7 cellular contexts compared by ENCODE assay signal in genomic region chr6:33533163-33533869, GRCh38. TPM values are rescaled to one million over a fixed set of nuclear protein-coding genes. Genes with fewer than 3 reads are reported as not detected.
DNase-seq lines count a peak whose midpoint lies in the region; ATAC-seq lines count a peak whose summit lies in the region.
"Not testable (repeated sequence)": the region's sequence is repeated elsewhere in the genome, so short reads cannot be mapped to it uniquely, and the experiment has no call there.

No MANE protein-coding gene starts in this region.

- CTCF ChIA-PET in T-cell (lab: Charles Lee), result interaction anchor here in 1 of 2 donors (1.0 to 1.6 kb wide), 4 partner anchors 29 to 103 kb away, joined by 3 to 8 read pairs (median 4); no protein-coding TSS in a partner anchor
- CTCF ChIA-PET in activated CD4-positive, alpha-beta T cell treated with anti-CD3 and anti-CD28 coated beads, Interleukin-2, amount 10 ng/mL, durations not matched to agents 7 days and 5 days (lab: Charles Lee), result interaction anchor here (0.8 to 1.5 kb wide), 5 partner anchors 11 to 103 kb away, joined by 3 to 5 read pairs (median 4); no protein-coding TSS in a partner anchor

- H3K27me3 Mint-ChIP-seq in T-cell; activated CD4-positive, alpha-beta T cell treated with anti-CD3 and anti-CD28 coated beads, Interleukin-2, amount 10 ng/mL, durations not matched to agents 7 days and 5 days; immature natural killer cell (ENCODE audit: low read depth in 3 of 3): not testable (repeated sequence)

- H3K4me1 Mint-ChIP-seq in T-cell (peaks cover 18 to 34% (median 22%) of the 10 kb centered on the region in 3 donors), immature natural killer cell (peaks cover 18 to 24% of the 10 kb centered on the region in 2 donors)
- H3K4me1 Mint-ChIP-seq in activated CD4-positive, alpha-beta T cell treated with anti-CD3 and anti-CD28 coated beads, Interleukin-2, amount 10 ng/mL, durations not matched to agents 7 days and 5 days, result peaks cover 19% of the 10 kb centered on the region

- ATAC-seq in T-cell (replicated peaks in 1 of 4), result peak; percentile 82 to 87 (median 84)

- H3K36me3 Mint-ChIP-seq in T-cell; activated CD4-positive, alpha-beta T cell treated with anti-CD3 and anti-CD28 coated beads, Interleukin-2, amount 10 ng/mL, durations not matched to agents 7 days and 5 days (ENCODE audit: low read depth); immature natural killer cell: not testable (repeated sequence)

- peak overlapping the region; percentile 68 to 77 (median 70) for H3K4me3 Mint-ChIP-seq in T-cell
- H3K4me3 Mint-ChIP-seq in activated CD4-positive, alpha-beta T cell treated with anti-CD3 and anti-CD28 coated beads, Interleukin-2, amount 10 ng/mL, durations not matched to agents 7 days and 5 days, result peak overlapping the region; percentile 56
- peak overlapping the region; percentile 81 to 92 (median 89) for H3K4me3 Mint-ChIP-seq in immature natural killer cell

- DNase-seq in T-cell (peak; percentile 42 to 84 (median 70)), activated T-cell treated with anti-CD3 and anti-CD28 coated beads for 24 hours (ENCODE audit: low read depth) (peak; percentile 40), immature natural killer cell (peak; percentile 67 to 72 (median 69))
- DNase-seq in activated CD4-positive, alpha-beta T cell treated with anti-CD3 and anti-CD28 coated beads, Interleukin-2, amount 10 ng/mL, durations not matched to agents 7 days and 5 days, result peak; percentile 79
- DNase-seq in activated naive CD4-positive, alpha-beta T cell treated with Interleukin-2 at 50 U/mL for 16 hours, result peak; percentile 43
- peak; percentile 9 to 21 for DNase-seq in stimulated activated CD4-positive, alpha-beta T cell treated with anti-CD3 and anti-CD28 coated beads, Interleukin-1b, Interleukin-23, amount 100 ng/mL, for 4 hours (ENCODE audit: low read depth in 2 of 2)
- DNase-seq in stimulated activated CD8-positive, alpha-beta memory T cell treated with anti-CD3 and anti-CD28 coated beads, Interleukin-15, amount 100 ng/mL, for 48 hours (ENCODE audit: low read depth in 2 of 2), result peak; percentile 44 to 48

- H3K27ac Mint-ChIP-seq in T-cell, result peak overlapping the region; percentile 76 to 79
- H3K27ac Mint-ChIP-seq in activated CD4-positive, alpha-beta T cell treated with anti-CD3 and anti-CD28 coated beads, Interleukin-2, amount 10 ng/mL, durations not matched to agents 7 days and 5 days, result peak overlapping the region; percentile 81
- peak overlapping the region; percentile 82 to 94 (median 89) for H3K27ac Mint-ChIP-seq in immature natural killer cell

- POLR2A ChIA-PET in T-cell (lab: Charles Lee), result interaction anchor here in 1 of 2 donors (0.6 to 1.6 kb wide), 2 partner anchors 17 to 37 kb away, joined by 5 to 7 read pairs; no protein-coding TSS in a partner anchor
- POLR2A ChIA-PET in activated CD4-positive, alpha-beta T cell treated with anti-CD3 and anti-CD28 coated beads, Interleukin-2, amount 10 ng/mL, durations not matched to agents 7 days and 5 days (lab: Charles Lee), result interaction anchor here (0.9 to 1.2 kb wide), 4 partner anchors 15 to 1795 kb away, joined by 3 to 9 read pairs (median 4); partner anchors contain the start of gene ZBTB9

- not testable (repeated sequence) for H3K9me3 Mint-ChIP-seq in T-cell; activated CD4-positive, alpha-beta T cell treated with anti-CD3 and anti-CD28 coated beads, Interleukin-2, amount 10 ng/mL, durations not matched to agents 7 days and 5 days; immature natural killer cell

RNA-seq across cellular contexts. Expression of gene BAK1, which starts 46.8 kb away (rescaled TPM):
- 10 to 100 TPM; 22.9 to 31.6 (median 27.9) TPM for total RNA-seq in T-cell
- 10 to 100 TPM; 69.2 to 77.6 TPM for total RNA-seq in activated CD4-positive, alpha-beta T cell treated with anti-CD3 and anti-CD28 coated beads, Interleukin-2, amount 10 ng/mL, durations not matched to agents 7 days and 5 days
- 10 to 100 TPM; 26.6 to 46.6 (median 32.4) TPM for polyA plus RNA-seq in immature natural killer cell

Comparison
In these comparisons a context has a peak if more than half of its experiments do, and no peak if none do; other contexts are left out.
1. Peak in every context shown above with its lines: DNase-seq and ATAC-seq.
2. DNase-seq: peak in every context shown above with its lines; median percentile 79 in activated CD4-positive, alpha-beta T cell treated with anti-CD3 and anti-CD28 coated beads, Interleukin-2, amount 10 ng/mL, durations not matched to agents 7 days and 5 days; 70 in T-cell; 69 in immature natural killer cell; 46 in stimulated activated CD8-positive, alpha-beta memory T cell treated with anti-CD3 and anti-CD28 coated beads, Interleukin-15, amount 100 ng/mL, for 48 hours; 43 in activated naive CD4-positive, alpha-beta T cell treated with Interleukin-2 at 50 U/mL for 16 hours; 40 in activated T-cell treated with anti-CD3 and anti-CD28 coated beads for 24 hours; 15 in stimulated activated CD4-positive, alpha-beta T cell treated with anti-CD3 and anti-CD28 coated beads, Interleukin-1b, Interleukin-23, amount 100 ng/mL, for 4 hours.